ENCODE assay signal across 8 cellular contexts in genomic region chr21:32412998-32413504, GRCh38. TPM values are rescaled to one million over a fixed set of nuclear protein-coding genes. Genes with fewer than 3 reads are reported as not detected.
DNase-seq lines count a peak whose midpoint lies in the region; ATAC-seq and TF ChIP-seq lines count a peak whose summit lies in the region.

No MANE protein-coding gene starts in this region.

- TF ChIP-seq CTCF in glutamatergic neuron (IDR thresholded peaks at IDR 0.05; ENCODE audit: partially characterized antibody, unreplicated experiment) (no peak), GM20000 (IDR thresholded peaks at IDR 0.05; ENCODE audit: extremely low read depth, missing control alignments) (no peak)

- H3K4me1 Mint-ChIP-seq in activated T-cell treated with anti-CD3 and anti-CD28 coated beads, Interleukin-2, amount 50 U/mL, for 24 hours (ENCODE audit: low read depth), result peaks cover 43% of the 10 kb centered on the region
- peaks cover 32% of the 10 kb centered on the region for H3K4me1 Mint-ChIP-seq in glutamatergic neuron (ENCODE audit: low read depth, unreplicated experiment)

- peaks cover 47% of the 10 kb centered on the region for H3K36me3 Mint-ChIP-seq in activated T-cell treated with anti-CD3 and anti-CD28 coated beads, Interleukin-2, amount 50 U/mL, for 24 hours (ENCODE audit: low read depth)
- peaks cover 4% of the 10 kb centered on the region for H3K36me3 Mint-ChIP-seq in glutamatergic neuron (ENCODE audit: unreplicated experiment)

- no peaks in the 10 kb centered on the region for H3K79me2 ChIP-seq in trophoblast cell (ENCODE audit: control insufficient read depth, insufficient read depth, low read length, poor library complexity)

- peak overlapping the region; percentile 81 for H3K27ac Mint-ChIP-seq in activated T-cell treated with anti-CD3 and anti-CD28 coated beads, Interleukin-2, amount 50 U/mL, for 24 hours
- no peak overlapping the region for H3K27ac Mint-ChIP-seq in glutamatergic neuron (ENCODE audit: unreplicated experiment)

- H3K27me3 Mint-ChIP-seq in activated T-cell treated with anti-CD3 and anti-CD28 coated beads, Interleukin-2, amount 50 U/mL, for 24 hours, result no peaks in the 10 kb centered on the region
- H3K27me3 Mint-ChIP-seq in glutamatergic neuron (ENCODE audit: unreplicated experiment), result peaks cover 21% of the 10 kb centered on the region

- H3K23ac ChIP-seq in trophoblast cell (ENCODE audit: low read length), result no peak overlapping the region

- H2AFZ ChIP-seq in trophoblast cell (ENCODE audit: insufficient read depth, low read length, poor library complexity), result no peak overlapping the region

- no peak overlapping the region for H2AK5ac ChIP-seq in trophoblast cell (ENCODE audit: low read length)

- no peaks in the 10 kb centered on the region for H3K36me3 ChIP-seq in trophoblast cell (ENCODE audit: control insufficient read depth in 1 of 2, insufficient read depth in 2 of 2, low read length in 2 of 2)

- peaks cover 40% of the 10 kb centered on the region for H3K27me3 ChIP-seq in trophoblast cell (ENCODE audit: insufficient read depth, low read length)

- no peak for ATAC-seq in GM21447 (IDR thresholded peaks at IDR 0.05; ENCODE audit: unreplicated experiment)

- H2BK12ac ChIP-seq in trophoblast cell (ENCODE audit: low read length), result no peak overlapping the region

- no peaks in the 10 kb centered on the region for H3K79me1 ChIP-seq in trophoblast cell (ENCODE audit: low read length)

- H3K4me2 ChIP-seq in trophoblast cell (ENCODE audit: low read length), result peak overlapping the region; percentile 85

- DNase-seq in NCI-H2196 (lab: John Stamatoyannopoulos, UW; ENCODE audit: unreplicated experiment) (peak; percentile 34), NCI-H2196 treated with DMSO at 0.1 percent for 48 hours (lab: John Stamatoyannopoulos, UW; ENCODE audit: unreplicated experiment) (no peak), glutamatergic neuron (peak; percentile 26), trophoblast cell (no peak), GM20000 (ENCODE audit: low spot score) (no peak), GDM1 (lab: John Stamatoyannopoulos, UW) (no peak)
- no peak for DNase-seq in activated T-cell treated with anti-CD3 and anti-CD28 coated beads, Interleukin-2, amount 50 U/mL, for 24 hours

- H3K9me3 Mint-ChIP-seq in activated T-cell treated with anti-CD3 and anti-CD28 coated beads, Interleukin-2, amount 50 U/mL, for 24 hours, result no peaks in the 10 kb centered on the region
- H3K9me3 Mint-ChIP-seq in glutamatergic neuron (ENCODE audit: unreplicated experiment), result peaks cover 8% of the 10 kb centered on the region

- H3K18ac ChIP-seq in trophoblast cell (ENCODE audit: low read length), result no peak overlapping the region

- no peak overlapping the region for H2BK120ac ChIP-seq in trophoblast cell (ENCODE audit: insufficient read depth, low read length, poor library complexity)

- no peak overlapping the region for H3K4ac ChIP-seq in trophoblast cell (ENCODE audit: low read depth, low read length)

- WGBS in trophoblast cell (ENCODE audit: extremely low coverage, insufficient coverage, insufficient read length), result no CpG with 5 or more reads among the region's 33 CpGs

- H3K27ac ChIP-seq in trophoblast cell (ENCODE audit: low read depth, low read length), result no peak overlapping the region

- no peak overlapping the region for H4K12ac ChIP-seq in trophoblast cell (ENCODE audit: low read depth, low read length)

- no peak overlapping the region for H3K4me3 ChIP-seq in trophoblast cell (ENCODE audit: low read depth, low read length)

- H3K9me3 ChIP-seq in trophoblast cell (ENCODE audit: insufficient read depth, low read depth, low read length), result peaks cover 8% of the 10 kb centered on the region

- H3K14ac ChIP-seq in trophoblast cell (ENCODE audit: low read length), result no peak overlapping the region

- peak overlapping the region; percentile 92 for H3K4me3 Mint-ChIP-seq in activated T-cell treated with anti-CD3 and anti-CD28 coated beads, Interleukin-2, amount 50 U/mL, for 24 hours
- peak overlapping the region; percentile 83 for H3K4me3 Mint-ChIP-seq in glutamatergic neuron (ENCODE audit: unreplicated experiment)

- H3K4me1 ChIP-seq in trophoblast cell (ENCODE audit: control insufficient read depth in 1 of 2, insufficient read depth in 2 of 2, low read length in 2 of 2), result peaks cover 12 to 15% of the 10 kb centered on the region in 2 experiments

- H4K91ac ChIP-seq in trophoblast cell (ENCODE audit: low read depth, low read length), result no peak overlapping the region

- no peak overlapping the region for H3K9ac ChIP-seq in trophoblast cell (ENCODE audit: low read length)

- H2BK5ac ChIP-seq in trophoblast cell (ENCODE audit: low read depth, low read length, poor library complexity), result no peak overlapping the region

- H4K8ac ChIP-seq in trophoblast cell (ENCODE audit: low read depth, low read length), result no peak overlapping the region

RNA-seq across cellular contexts. Expression of gene EVA1C, which starts 0.5 kb away (rescaled TPM):
- 2.5 TPM for total RNA-seq in glutamatergic neuron (ENCODE audit: unreplicated experiment)
- not detected in 2 replicates for polyA plus RNA-seq in trophoblast cell (2013)

RNA-seq across cellular contexts. Expression of gene URB1, which starts 20.2 kb away (rescaled TPM):
- total RNA-seq in glutamatergic neuron (ENCODE audit: unreplicated experiment), result 15.5 TPM
- polyA plus RNA-seq in trophoblast cell (2013), result 3.0 TPM in 2 replicates

Comparison
In these comparisons a context has a peak if more than half of its experiments do, and no peak if none do; other contexts are left out.
1. DNase-seq: peak in NCI-H2196 (single experiment) and glutamatergic neuron (single experiment); none in NCI-H2196 treated with DMSO at 0.1 percent for 48 hours (single experiment), activated T-cell treated with anti-CD3 and anti-CD28 coated beads, Interleukin-2, amount 50 U/mL, for 24 hours (single experiment), trophoblast cell (0 of 2), GM20000 (single experiment) and GDM1 (single experiment).